In the genomic region with DNA sequence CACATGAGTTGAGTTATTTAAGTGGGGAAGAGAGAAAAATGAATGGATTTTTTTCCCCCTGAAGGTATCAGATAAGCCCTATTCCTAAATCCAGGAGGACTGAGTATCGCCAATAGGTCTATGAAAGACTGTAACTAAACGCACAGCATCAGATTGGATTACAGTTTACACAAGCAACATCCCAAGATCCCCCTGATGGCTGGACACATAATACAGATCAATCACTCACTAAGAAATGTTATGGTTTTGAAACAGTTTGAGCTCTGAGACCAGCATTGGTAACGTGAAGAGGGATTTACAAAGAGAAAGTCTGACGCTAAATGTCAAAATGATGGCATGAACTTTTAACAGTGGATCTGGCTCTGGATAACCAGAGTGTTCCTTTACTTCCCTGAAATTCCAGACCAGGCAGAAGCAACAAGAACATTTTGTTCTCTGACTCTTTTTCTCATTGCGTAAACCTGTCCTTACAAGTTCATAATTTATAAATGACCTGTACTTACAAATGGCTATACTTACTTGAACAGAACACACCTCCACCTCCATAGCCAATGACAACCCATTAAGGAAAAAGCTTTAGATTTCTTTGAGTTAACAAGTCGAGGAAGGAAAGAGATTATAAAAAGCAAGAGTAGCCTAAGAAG, we compare ENCODE assay signal across 21 cellular contexts.
DNase-seq lines count a peak whose midpoint lies in the region; ATAC-seq, FAIRE-seq and TF ChIP-seq lines count a peak whose summit lies in the region.
"Had no signal": no experiment of that assay in that cellular context is flagged by ENCODE, and none has a peak within 500 bp of the region (broad histone marks: within the 10 kb centered on the region; RNA-seq: fewer than 3 reads in every experiment).

No MANE protein-coding gene starts in this region.

- no peaks in the 10 kb centered on the region for H3K4me1 ChIP-seq in K562 (replicated peaks in 1 of 2; ENCODE audit: control insufficient read depth in 2 of 2, insufficient read depth in 2 of 2, low read length in 2 of 2)

- no peak overlapping the region for H3K4me3 Mint-ChIP-seq in stimulated activated naive CD8-positive, alpha-beta T cell treated with anti-CD3 and anti-CD28 coated beads, Interleukin-15, amount 100 ng/mL, for 72 hours
- H3K4me3 Mint-ChIP-seq: activated T-helper 17 cell treated with anti-CD3 and anti-CD28 coated beads, Interleukin-2, amount 50 U/mL, for 72 hours; B cell; IgD-negative memory B cell; naive B cell had no signal

- ATAC-seq in K562 = no peak
- no peak for ATAC-seq in stimulated activated naive CD8-positive, alpha-beta T cell treated with anti-CD3 and anti-CD28 coated beads, Interleukin-15, amount 100 ng/mL, for 72 hours
- no peak for ATAC-seq in HG02938 (IDR thresholded peaks at IDR 0.05; ENCODE audit: unreplicated experiment)
- ATAC-seq: activated T-helper 17 cell treated with anti-CD3 and anti-CD28 coated beads, Interleukin-2, amount 50 U/mL, for 72 hours; left cardiac atrium had no signal

- no peaks in the 10 kb centered on the region for H4K20me1 ChIP-seq in K562 (replicated peaks; ENCODE audit: control insufficient read depth, insufficient read depth, low read length)

- H3K4me1 Mint-ChIP-seq in stimulated activated naive CD8-positive, alpha-beta T cell treated with anti-CD3 and anti-CD28 coated beads, Interleukin-15, amount 100 ng/mL, for 72 hours = no peaks in the 10 kb centered on the region
- H3K4me1 Mint-ChIP-seq: activated T-helper 17 cell treated with anti-CD3 and anti-CD28 coated beads, Interleukin-2, amount 50 U/mL, for 72 hours had no signal

- TF ChIP-seq EP300 in K562 (IDR thresholded peaks at IDR 0.05; ENCODE audit: low read length) = no peak

- DNase-seq in LNCaP clone FGC (ENCODE audit: low read depth) (peak; percentile 46), K562 (ENCODE audit: extremely low read depth in 1 of 4, low spot score in 3 of 4) (no peak), iris pigment epithelial cell (ENCODE audit: low read depth) (peak; percentile 31), skeletal muscle cell (ENCODE audit: low read depth) (peak; percentile 60), NCI-H2196 (lab: John Stamatoyannopoulos, UW; ENCODE audit: unreplicated experiment) (no peak)
- no peak for DNase-seq in NK-92 treated with Interleukin-12 subunit alpha and Interleukin-12 subunit beta, amount 100 ng/mL, for 24 hours (lab: John Stamatoyannopoulos, UW)
- no peak for DNase-seq in stimulated activated naive CD8-positive, alpha-beta T cell treated with anti-CD3 and anti-CD28 coated beads, Interleukin-15, amount 100 ng/mL, for 72 hours
- DNase-seq: amygdala, DMS 273 treated with DMSO at 0.1 percent for 48 hours, left cardiac atrium, naive B cell, NCI-H1092, NCI-H345, OCI-M1, T1000 had no signal

- peak overlapping the region in 1 of 2 donors; percentile 46 for H3K27ac Mint-ChIP-seq in stimulated activated naive CD8-positive, alpha-beta T cell treated with anti-CD3 and anti-CD28 coated beads, Interleukin-15, amount 100 ng/mL, for 72 hours
- H3K27ac Mint-ChIP-seq: activated T-helper 17 cell treated with anti-CD3 and anti-CD28 coated beads, Interleukin-2, amount 50 U/mL, for 72 hours; B cell; IgD-negative memory B cell; naive B cell had no signal

- no peak overlapping the region for H3K27ac ChIP-seq in K562 (ENCODE audit: extremely low read depth, low read depth, low read length)
- H3K27ac ChIP-seq: SK-N-MC had no signal

- TF ChIP-seq RAD21 in K562 (CRISPR knock-in tag; conservative IDR thresholded peaks at IDR 0.05 in 1 of 2, IDR thresholded peaks at IDR 0.05 in 1 of 2) = no peak

- 49% methylated on average over 6 of the region's 6 CpGs for WGBS in K562 (ENCODE audit: insufficient coverage, low coverage, missing lambda C conversion rate)

- CTCF ChIA-PET in K562 (lab: Yijun Ruan, JAX; ENCODE audit: low intra/inter-chr PET ratio) = no interaction called here

- no peak for TF ChIP-seq CTCF in LNCaP clone FGC (IDR thresholded peaks at IDR 0.05; ENCODE audit: control insufficient read depth, extremely low read depth, insufficient read depth)
- no peak for TF ChIP-seq CTCF in K562 (IDR thresholded peaks at IDR 0.05 in 2 of 3, conservative IDR thresholded peaks at IDR 0.05 in 1 of 3; ENCODE audit: insufficient read depth in 2 of 3, low read depth in 1 of 3, low read length in 3 of 3)

- no peaks in the 10 kb centered on the region for H3K79me2 ChIP-seq in K562 (ENCODE audit: control insufficient read depth, insufficient read depth, low read length)

- no peak overlapping the region for H3K4me2 ChIP-seq in K562 (ENCODE audit: insufficient read depth, low read length)

- H3K9me3 ChIP-seq in K562 (replicated peaks; ENCODE audit: control insufficient read depth, insufficient read depth, low read depth, low read length) = no peaks in the 10 kb centered on the region
- H3K9me3 ChIP-seq: HAP-1 had no signal

- intact Hi-C loops in K562 (cut with micrococcal nuclease) = no loop called here

- no peaks in the 10 kb centered on the region for H3K9me3 Mint-ChIP-seq in stimulated activated naive CD8-positive, alpha-beta T cell treated with anti-CD3 and anti-CD28 coated beads, Interleukin-15, amount 100 ng/mL, for 72 hours
- H3K9me3 Mint-ChIP-seq: activated T-helper 17 cell treated with anti-CD3 and anti-CD28 coated beads, Interleukin-2, amount 50 U/mL, for 72 hours; IgD-negative memory B cell; naive B cell had no signal

- H3K27me3 Mint-ChIP-seq in stimulated activated naive CD8-positive, alpha-beta T cell treated with anti-CD3 and anti-CD28 coated beads, Interleukin-15, amount 100 ng/mL, for 72 hours = no peaks in the 10 kb centered on the region
- H3K27me3 Mint-ChIP-seq: activated T-helper 17 cell treated with anti-CD3 and anti-CD28 coated beads, Interleukin-2, amount 50 U/mL, for 72 hours; B cell; IgD-negative memory B cell; naive B cell had no signal

- H3K4me3 ChIP-seq in LNCaP clone FGC (ENCODE audit: low read depth, low read length) (no peak overlapping the region), K562 (no peak overlapping the region), skeletal muscle cell (ENCODE audit: low read depth, low read length) (no peak overlapping the region)
- H3K4me3 ChIP-seq: HAP-1, SK-N-MC had no signal

- BruUV-seq in K562 (replicated peaks; lab: Mats Ljungman, UMichigan) = no TSS peak

- in situ Hi-C loops in K562 (cut with MboI) = no loop called here

- TF ChIP-seq POLR2A in K562 (conservative IDR thresholded peaks at IDR 0.05) = no peak

- H3K27me3 ChIP-seq in K562 (ENCODE audit: control insufficient read depth in 2 of 2, insufficient read depth in 2 of 2, low read length in 2 of 2) = no peaks in the 10 kb centered on the region

- POLR2A ChIA-PET in K562 (lab: Yijun Ruan, JAX) = interaction anchor here (2.3 kb wide), 1 partner anchor 9 kb away, joined by 7 read pairs; no protein-coding TSS in a partner anchor

- H3K36me3 ChIP-seq in K562 (ENCODE audit: control insufficient read depth, insufficient read depth, low read length) = no peaks in the 10 kb centered on the region
- H3K36me3 ChIP-seq: HAP-1 had no signal

- no peak overlapping the region for H2AFZ ChIP-seq in K562 (ENCODE audit: low read depth, low read length)

- no peaks in the 10 kb centered on the region for H3K9me1 ChIP-seq in K562 (ENCODE audit: control insufficient read depth, insufficient read depth, low read length)

- FAIRE-seq in K562 (lab: Jason Lieb, UNC) = peak; percentile 15

- no peak overlapping the region for H3K9ac ChIP-seq in K562 (ENCODE audit: insufficient read depth in 1 of 2, low read depth in 2 of 2, low read length in 2 of 2)

TF ChIP-seq in K562, 482 proteins besides CTCF, POLR2A, EP300 and RAD21:
- no peak for TF ChIP-seq THRAP3 (IDR thresholded peaks at IDR 0.05; ENCODE audit: borderline replicate concordance)

Comparison
In these comparisons a context has a peak if more than half of its experiments do, and no peak if none do; other contexts are left out.
1. DNase-seq: peak in LNCaP clone FGC (single experiment), iris pigment epithelial cell (single experiment) and skeletal muscle cell (single experiment); none in K562 (0 of 4), NK-92 treated with Interleukin-12 subunit alpha and Interleukin-12 subunit beta, amount 100 ng/mL, for 24 hours (single experiment), NCI-H2196 (single experiment) and stimulated activated naive CD8-positive, alpha-beta T cell treated with anti-CD3 and anti-CD28 coated beads, Interleukin-15, amount 100 ng/mL, for 72 hours (0 of 2).